In genomic region chr10:59807629-59808620, GRCh38 we compare ENCODE assay signal across 1 cellular context.
TF ChIP-seq lines count a peak whose summit lies in the region.

No MANE protein-coding gene starts in this region.

TF ChIP-seq in WTC11, 78 proteins besides CTCF, POLR2A, EP300 and RAD21 (continued from another document):
- TF ChIP-seq ATF6 (CRISPR knock-in tag; IDR thresholded peaks at IDR 0.05) (no peak), EMX1 (CRISPR knock-in tag; IDR thresholded peaks at IDR 0.05) (no peak), JAZF1 (CRISPR knock-in tag; IDR thresholded peaks at IDR 0.05) (no peak), CBFB (CRISPR knock-in tag; IDR thresholded peaks at IDR 0.05; ENCODE audit: low read depth) (no peak), TCF7 (CRISPR knock-in tag; IDR thresholded peaks at IDR 0.05; ENCODE audit: low read depth) (no peak), KAT7 (CRISPR knock-in tag; IDR thresholded peaks at IDR 0.05; ENCODE audit: borderline replicate concordance) (no peak)
